Comparison of ENCODE assay signal across 1 cellular context in genomic region chr11:117816151-117816741, GRCh38.
A peak's percentile ranks its signal among the peaks of the same experiment; 100 is the strongest.
TF ChIP-seq lines count a peak whose summit lies in the region.

No MANE protein-coding gene starts in this region.

TF ChIP-seq in HepG2, 621 proteins besides CTCF, POLR2A, EP300 and RAD21 (continued from another document):
- TF ChIP-seq GFI1 (CRISPR knock-in tag; IDR thresholded peaks at IDR 0.05; ENCODE audit: borderline replicate concordance) (peak; percentile 36; the same call in 1 of the 2 replicates), FOXA3 (CRISPR knock-in tag; IDR thresholded peaks at IDR 0.05) (no peak), ZNF331 (CRISPR knock-in tag; IDR thresholded peaks at IDR 0.05) (no peak), HHEX (CRISPR knock-in tag; IDR thresholded peaks at IDR 0.05) (no peak), KAT2B (IDR thresholded peaks at IDR 0.05; ENCODE audit: borderline replicate concordance, low read depth, low read length) (no peak), KAT7 (CRISPR knock-in tag; IDR thresholded peaks at IDR 0.05; ENCODE audit: borderline replicate concordance) (no peak), ZMYM3 (CRISPR knock-in tag; IDR thresholded peaks at IDR 0.05) (0 out of 2 replicates have a peak, but pooled peaks have one; percentile 31), ZFP36L2 (CRISPR knock-in tag; IDR thresholded peaks at IDR 0.05) (no peak), RXRA (CRISPR knock-in tag; IDR thresholded peaks at IDR 0.05) (no peak; the same call in 1 of the 2 replicates), MLLT10 (CRISPR knock-in tag; IDR thresholded peaks at IDR 0.05) (no peak), AKAP8 (CRISPR knock-in tag; IDR thresholded peaks at IDR 0.05) (0 out of 2 replicates have a peak, but pooled peaks have one; percentile 18), ZNF20 (CRISPR knock-in tag; IDR thresholded peaks at IDR 0.05) (no peak), ZNF749 (CRISPR knock-in tag; IDR thresholded peaks at IDR 0.05; ENCODE audit: borderline replicate concordance) (no peak), ATF7 (IDR thresholded peaks at IDR 0.05) (no peak), ATF7 (CRISPR knock-in tag; IDR thresholded peaks at IDR 0.05) (no peak), TCF7 (IDR thresholded peaks at IDR 0.05; ENCODE audit: low read depth) (no peak), CCDC6 (CRISPR knock-in tag; IDR thresholded peaks at IDR 0.05) (no peak), ASH2L (IDR thresholded peaks at IDR 0.05; ENCODE audit: insufficient read length, low read depth, low read length) (no peak), ZBTB1 (CRISPR knock-in tag; IDR thresholded peaks at IDR 0.05; ENCODE audit: borderline replicate concordance) (no peak), YEATS4 (CRISPR knock-in tag; IDR thresholded peaks at IDR 0.05; ENCODE audit: borderline replicate concordance) (peak; percentile 27; the same call in 1 of the 2 replicates), NFYC (CRISPR knock-in tag; IDR thresholded peaks at IDR 0.05) (no peak), ZNF160 (CRISPR knock-in tag; IDR thresholded peaks at IDR 0.05) (no peak), HMGA1 (CRISPR knock-in tag; conservative IDR thresholded peaks at IDR 0.05) (no peak), IRX3 (CRISPR knock-in tag; IDR thresholded peaks at IDR 0.05; ENCODE audit: borderline replicate concordance, low read depth) (no peak), NFYB (CRISPR knock-in tag; IDR thresholded peaks at IDR 0.05) (no peak), SRSF1 (optimal IDR thresholded peaks at IDR 0.05; ENCODE audit: low read depth, low read length) (no peak), ELF3 (CRISPR knock-in tag; IDR thresholded peaks at IDR 0.05) (no peak), CREM (IDR thresholded peaks at IDR 0.05) (no peak), CREM (CRISPR knock-in tag; IDR thresholded peaks at IDR 0.05) (no peak), AHDC1 (CRISPR knock-in tag; IDR thresholded peaks at IDR 0.05; ENCODE audit: borderline replicate concordance) (no peak), GRHL1 (CRISPR knock-in tag; conservative IDR thresholded peaks at IDR 0.05) (no peak), TFE3 (CRISPR knock-in tag; IDR thresholded peaks at IDR 0.05) (no peak), ZNF383 (CRISPR knock-in tag; IDR thresholded peaks at IDR 0.05; ENCODE audit: borderline replicate concordance) (no peak), CENPX (CRISPR knock-in tag; IDR thresholded peaks at IDR 0.05) (no peak), ZNF34 (CRISPR knock-in tag; IDR thresholded peaks at IDR 0.05; ENCODE audit: borderline replicate concordance) (no peak), ZNF598 (CRISPR knock-in tag; IDR thresholded peaks at IDR 0.05; ENCODE audit: borderline replicate concordance) (no peak), ZNF230 (CRISPR knock-in tag; IDR thresholded peaks at IDR 0.05) (no peak), ZNF841 (CRISPR knock-in tag; IDR thresholded peaks at IDR 0.05; ENCODE audit: borderline replicate concordance) (no peak), ZNF414 (CRISPR knock-in tag; IDR thresholded peaks at IDR 0.05) (no peak), ATRX (CRISPR knock-in tag; IDR thresholded peaks at IDR 0.05; ENCODE audit: borderline replicate concordance) (no peak)
- TF ChIP-seq, protein P1, sequence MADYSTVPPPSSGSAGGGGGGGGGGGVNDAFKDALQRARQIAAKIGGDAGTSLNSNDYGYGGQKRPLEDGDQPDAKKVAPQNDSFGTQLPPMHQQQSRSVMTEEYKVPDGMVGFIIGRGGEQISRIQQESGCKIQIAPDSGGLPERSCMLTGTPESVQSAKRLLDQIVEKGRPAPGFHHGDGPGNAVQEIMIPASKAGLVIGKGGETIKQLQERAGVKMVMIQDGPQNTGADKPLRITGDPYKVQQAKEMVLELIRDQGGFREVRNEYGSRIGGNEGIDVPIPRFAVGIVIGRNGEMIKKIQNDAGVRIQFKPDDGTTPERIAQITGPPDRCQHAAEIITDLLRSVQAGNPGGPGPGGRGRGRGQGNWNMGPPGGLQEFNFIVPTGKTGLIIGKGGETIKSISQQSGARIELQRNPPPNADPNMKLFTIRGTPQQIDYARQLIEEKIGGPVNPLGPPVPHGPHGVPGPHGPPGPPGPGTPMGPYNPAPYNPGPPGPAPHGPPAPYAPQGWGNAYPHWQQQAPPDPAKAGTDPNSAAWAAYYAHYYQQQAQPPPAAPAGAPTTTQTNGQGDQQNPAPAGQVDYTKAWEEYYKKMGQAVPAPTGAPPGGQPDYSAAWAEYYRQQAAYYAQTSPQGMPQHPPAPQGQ (CRISPR knock-in tag; IDR thresholded peaks at IDR 0.05; ENCODE audit: borderline replicate concordance): no peak
- TF ChIP-seq, protein P2, sequence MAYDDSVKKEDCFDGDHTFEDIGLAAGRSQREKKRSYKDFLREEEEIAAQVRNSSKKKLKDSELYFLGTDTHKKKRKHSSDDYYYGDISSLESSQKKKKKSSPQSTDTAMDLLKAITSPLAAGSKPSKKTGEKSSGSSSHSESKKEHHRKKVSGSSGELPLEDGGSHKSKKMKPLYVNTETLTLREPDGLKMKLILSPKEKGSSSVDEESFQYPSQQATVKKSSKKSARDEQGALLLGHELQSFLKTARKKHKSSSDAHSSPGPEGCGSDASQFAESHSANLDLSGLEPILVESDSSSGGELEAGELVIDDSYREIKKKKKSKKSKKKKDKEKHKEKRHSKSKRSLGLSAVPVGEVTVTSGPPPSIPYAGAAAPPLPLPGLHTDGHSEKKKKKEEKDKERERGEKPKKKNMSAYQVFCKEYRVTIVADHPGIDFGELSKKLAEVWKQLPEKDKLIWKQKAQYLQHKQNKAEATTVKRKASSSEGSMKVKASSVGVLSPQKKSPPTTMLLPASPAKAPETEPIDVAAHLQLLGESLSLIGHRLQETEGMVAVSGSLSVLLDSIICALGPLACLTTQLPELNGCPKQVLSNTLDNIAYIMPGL (CRISPR knock-in tag; IDR thresholded peaks at IDR 0.05; ENCODE audit: borderline replicate concordance in 1 of 2, low read depth in 1 of 2): 0 out of 4 replicates have a peak, but pooled peaks of 1 of the 2 experiments have one; percentile 21
- TF ChIP-seq, protein P3, sequence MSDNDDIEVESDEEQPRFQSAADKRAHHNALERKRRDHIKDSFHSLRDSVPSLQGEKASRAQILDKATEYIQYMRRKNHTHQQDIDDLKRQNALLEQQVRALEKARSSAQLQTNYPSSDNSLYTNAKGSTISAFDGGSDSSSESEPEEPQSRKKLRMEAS (IDR thresholded peaks at IDR 0.05): 0 out of 2 replicates have a peak, but pooled peaks have one; percentile 13
- TF ChIP-seq, protein P4, sequence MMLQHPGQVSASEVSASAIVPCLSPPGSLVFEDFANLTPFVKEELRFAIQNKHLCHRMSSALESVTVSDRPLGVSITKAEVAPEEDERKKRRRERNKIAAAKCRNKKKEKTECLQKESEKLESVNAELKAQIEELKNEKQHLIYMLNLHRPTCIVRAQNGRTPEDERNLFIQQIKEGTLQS (CRISPR knock-in tag; IDR thresholded peaks at IDR 0.05): no peak
- TF ChIP-seq, protein P5, sequence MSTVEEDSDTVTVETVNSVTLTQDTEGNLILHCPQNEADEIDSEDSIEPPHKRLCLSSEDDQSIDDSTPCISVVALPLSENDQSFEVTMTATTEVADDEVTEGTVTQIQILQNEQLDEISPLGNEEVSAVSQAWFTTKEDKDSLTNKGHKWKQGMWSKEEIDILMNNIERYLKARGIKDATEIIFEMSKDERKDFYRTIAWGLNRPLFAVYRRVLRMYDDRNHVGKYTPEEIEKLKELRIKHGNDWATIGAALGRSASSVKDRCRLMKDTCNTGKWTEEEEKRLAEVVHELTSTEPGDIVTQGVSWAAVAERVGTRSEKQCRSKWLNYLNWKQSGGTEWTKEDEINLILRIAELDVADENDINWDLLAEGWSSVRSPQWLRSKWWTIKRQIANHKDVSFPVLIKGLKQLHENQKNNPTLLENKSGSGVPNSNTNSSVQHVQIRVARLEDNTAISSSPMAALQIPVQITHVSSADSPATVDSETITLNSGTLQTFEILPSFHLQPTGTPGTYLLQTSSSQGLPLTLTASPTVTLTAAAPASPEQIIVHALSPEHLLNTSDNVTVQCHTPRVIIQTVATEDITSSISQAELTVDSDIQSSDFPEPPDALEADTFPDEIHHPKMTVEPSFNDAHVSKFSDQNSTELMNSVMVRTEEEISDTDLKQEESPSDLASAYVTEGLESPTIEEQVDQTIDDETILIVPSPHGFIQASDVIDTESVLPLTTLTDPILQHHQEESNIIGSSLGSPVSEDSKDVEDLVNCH (CRISPR knock-in tag; IDR thresholded peaks at IDR 0.05): no peak
